In genomic region chr5:76174101-76174500, GRCh38 we compare ENCODE assay signal across 22 cellular contexts.
"Had no signal": no experiment of that assay in that cellular context is flagged by ENCODE, and none has a peak within 500 bp of the region (broad histone marks: within the 10 kb centered on the region; RNA-seq: fewer than 3 reads in every experiment).

No MANE protein-coding gene starts in this region.

- H3K36me3 Mint-ChIP-seq: stimulated activated effector memory CD8-positive, alpha-beta T cell treated with anti-CD3 and anti-CD28 coated beads, Interleukin-12 subunit alpha, Interleukin-12 subunit beta, amount 100 ng/mL, for 72 hours had no signal

- H3K4me3 ChIP-seq: breast epithelium, esophagus squamous epithelium, gastrocnemius medialis, lung, right lobe of liver, skin epidermis, tibial artery had no signal

- ATAC-seq: activated T-cell treated with anti-CD3 and anti-CD28 coated beads, Interleukin-2, amount 50 U/mL, for 4 hours; gastrocnemius medialis; left colon; stimulated activated effector memory CD8-positive, alpha-beta T cell treated with anti-CD3 and anti-CD28 coated beads, Interleukin-12 subunit alpha, Interleukin-12 subunit beta, amount 100 ng/mL, for 72 hours; stimulated activated naive CD8-positive, alpha-beta T cell treated with anti-CD3 and anti-CD28 coated beads, Interleukin-15, amount 100 ng/mL, for 72 hours had no signal

- H3K4me3 Mint-ChIP-seq: activated naive CD8-positive, alpha-beta T cell treated with anti-CD3 and anti-CD28 coated beads, Interleukin-2, amount 10 ng/mL, durations not matched to agents 7 days and 5 days; activated T-cell treated with anti-CD3 and anti-CD28 coated beads, Interleukin-2, amount 50 U/mL, for 4 hours; central memory CD8-positive, alpha-beta T cell; stimulated activated naive CD8-positive, alpha-beta T cell treated with anti-CD3 and anti-CD28 coated beads, Interleukin-15, amount 100 ng/mL, for 72 hours had no signal

- H3K27me3 Mint-ChIP-seq: central memory CD8-positive, alpha-beta T cell had no signal

- H3K27ac Mint-ChIP-seq: stimulated activated naive CD8-positive, alpha-beta T cell treated with anti-CD3 and anti-CD28 coated beads, Interleukin-15, amount 100 ng/mL, for 72 hours had no signal

- H3K9me3 Mint-ChIP-seq: activated naive CD8-positive, alpha-beta T cell treated with anti-CD3 and anti-CD28 coated beads, Interleukin-2, amount 10 ng/mL, durations not matched to agents 7 days and 5 days; activated T-cell treated with anti-CD3 and anti-CD28 coated beads, Interleukin-2, amount 50 U/mL, for 4 hours; central memory CD8-positive, alpha-beta T cell; stimulated activated effector memory CD8-positive, alpha-beta T cell treated with anti-CD3 and anti-CD28 coated beads, Interleukin-12 subunit alpha, Interleukin-12 subunit beta, amount 100 ng/mL, for 72 hours; stimulated activated naive CD8-positive, alpha-beta T cell treated with anti-CD3 and anti-CD28 coated beads, Interleukin-15, amount 100 ng/mL, for 72 hours had no signal

- DNase-seq: activated CD4-positive, alpha-beta T cell treated with anti-CD3 and anti-CD28 coated beads, Interleukin-2, amount 50 U/mL, for 4 hours; activated CD8-positive, alpha-beta memory T cell treated with anti-CD3 and anti-CD28 coated beads, Interleukin-2, amount 50 U/mL, for 48 hours; activated naive CD4-positive, alpha-beta T cell treated with Interleukin-2 at 50 U/mL for 16 hours; activated naive CD8-positive, alpha-beta T cell treated with anti-CD3 and anti-CD28 coated beads, Interleukin-2, amount 10 ng/mL, durations not matched to agents 7 days and 5 days; activated T-cell treated with anti-CD3 and anti-CD28 coated beads, Interleukin-2, amount 50 U/mL, for 4 hours; amniotic stem cell; effector memory CD4-positive, alpha-beta T cell; esophagus squamous epithelium; gastrocnemius medialis; left colon; occipital lobe; posterior cingulate gyrus; right lobe of liver; stimulated activated CD4-positive, alpha-beta T cell treated with anti-CD3 and anti-CD28 coated beads, Interleukin-1b, Interleukin-23, amount 100 ng/mL, for 48 hours; stimulated activated naive CD8-positive, alpha-beta T cell treated with anti-CD3 and anti-CD28 coated beads, Interleukin-15, amount 100 ng/mL, for 72 hours; T-helper 9 cell; tibial artery had no signal
